1 cellular context compared by ENCODE assay signal in the genomic region with DNA sequence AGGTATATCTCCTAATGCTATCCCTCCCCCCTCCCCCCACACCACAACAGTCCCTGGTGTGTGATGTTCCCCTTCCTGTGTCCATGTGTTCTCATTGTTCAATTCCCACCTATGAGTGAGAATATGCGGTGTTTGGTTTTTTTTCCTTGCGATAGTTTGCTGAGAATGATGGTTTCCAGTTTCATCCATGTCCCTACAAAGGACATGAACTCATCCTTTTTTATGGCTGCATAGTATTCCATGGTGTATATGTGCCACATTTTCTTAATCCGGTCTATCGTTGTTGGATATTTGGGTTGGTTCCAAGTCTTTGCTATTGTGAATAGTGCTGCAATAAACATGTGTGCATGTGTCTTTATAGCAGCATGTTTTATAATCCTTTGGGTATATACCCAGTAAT. TPM values are rescaled to one million over a fixed set of nuclear protein-coding genes. Genes with fewer than 3 reads are reported as not detected.
"Had no signal": no experiment of that assay in that cellular context is flagged by ENCODE, and none has a peak within 500 bp of the region (broad histone marks: within the 10 kb centered on the region; RNA-seq: fewer than 3 reads in every experiment).

No MANE protein-coding gene starts in this region.

RNA-seq across cellular contexts. Expression of gene RNF212, which starts 12.1 kb away (rescaled TPM):
- total RNA-seq: ascending aorta had no signal
